16 cellular contexts compared by ENCODE assay signal in genomic region chr6:32689531-32690505, GRCh38. TPM values are rescaled to one million over a fixed set of nuclear protein-coding genes. Genes with fewer than 3 reads are reported as not detected.
DNase-seq lines count a peak whose midpoint lies in the region; ATAC-seq, FAIRE-seq and TF ChIP-seq lines count a peak whose summit lies in the region.
"Had no signal": no experiment of that assay in that cellular context is flagged by ENCODE, and none has a peak within 500 bp of the region (broad histone marks: within the 10 kb centered on the region; RNA-seq: fewer than 3 reads in every experiment).

No MANE protein-coding gene starts in this region.

- FAIRE-seq in GM12878 (lab: Jason Lieb, UNC) = peak; percentile 61

- H4K20me1 ChIP-seq in GM12878 (ENCODE audit: control insufficient read depth, insufficient read depth) = no peaks in the 10 kb centered on the region

- intact Hi-C loops in GM12878 (cut with micrococcal nuclease; ENCODE audit: unreplicated experiment) = loop anchor here (1.0 to 2.0 kb wide), 2 partner anchors 68 to 251 kb away; partner anchors contain the start of gene HLA-DRA

- POLR2A ChIA-PET in GM12878 (lab: Charles Lee) = interaction anchor here (0.7 to 6.4 kb wide), 17 partner anchors 22 to 259 kb away, joined by 3 to 130 read pairs (median 4); partner anchors contain the start of genes HLA-DQA1, HLA-DQB1, HLA-DRA and HLA-DRB1

- H3K9ac ChIP-seq in GM12878 (ENCODE audit: control insufficient read depth, insufficient read depth, low read length) = no peak overlapping the region

- no peaks in the 10 kb centered on the region for H3K36me3 ChIP-seq in GM12878 (ENCODE audit: control insufficient read depth in 2 of 2, insufficient read depth in 2 of 2, low read length in 1 of 2)
- H3K36me3 ChIP-seq: cardiac muscle cell, heart left ventricle, MG63 had no signal

- SMC1A ChIA-PET in GM12878 (lab: Charles Lee; ENCODE audit: uncharacterized antibody, unreplicated experiment) = interaction anchor here (0.7 to 8.6 kb wide), 28 partner anchors 11 to 275 kb away, joined by 3 to 154 read pairs (median 4); partner anchors contain the start of genes HLA-DQA1, HLA-DQB1, HLA-DRA and TAP2

- peak; percentile 53 for TF ChIP-seq POLR2A in GM12878 (IDR thresholded peaks at IDR 0.05; ENCODE audit: low read depth, low read length)

- H2AFZ ChIP-seq in GM12878 (ENCODE audit: control insufficient read depth, low read depth, low read length) = no peak overlapping the region

- CTCF ChIA-PET in GM12878 (lab: Yijun Ruan, JAX) = interaction anchor here (0.7 to 3.7 kb wide), 17 partner anchors 12 to 275 kb away, joined by 3 to 125 read pairs (median 5); partner anchors contain the start of gene HLA-DRA

- H3K27me3 ChIP-seq in GM12878 (replicated peaks in 1 of 2; ENCODE audit: control insufficient read depth in 2 of 2, insufficient read depth in 2 of 2, low read length in 1 of 2) = no peaks in the 10 kb centered on the region

- ATAC-seq in HG03175 (IDR thresholded peaks at IDR 0.05; ENCODE audit: unreplicated experiment) = peak; percentile 38
- peak; percentile 84 for ATAC-seq in GM12878
- no peak for ATAC-seq in HG02623 (IDR thresholded peaks at IDR 0.05; ENCODE audit: unreplicated experiment)
- ATAC-seq in HG03342 (IDR thresholded peaks at IDR 0.05; ENCODE audit: unreplicated experiment) = no peak
- ATAC-seq: activated CD8-positive, alpha-beta T cell treated with anti-CD3 and anti-CD28 coated beads, Interleukin-2, amount 10 ng/mL, durations not matched to agents 7 days and 5 days; left lobe of liver had no signal

- DNase-seq in GM13976 (ENCODE audit: low spot score) = peak; percentile 48
- DNase-seq in GM12878 (ENCODE audit: low read depth, low spot score) = peak; percentile 79
- DNase-seq in pons (ENCODE audit: low spot score) = peak; percentile 38
- DNase-seq in stimulated activated CD4-positive, alpha-beta T cell treated with anti-CD3 and anti-CD28 coated beads, Interleukin-4, amount 100 ng/mL, for 4 hours = no peak
- DNase-seq: activated CD8-positive, alpha-beta T cell treated with anti-CD3 and anti-CD28 coated beads, Interleukin-2, amount 10 ng/mL, durations not matched to agents 7 days and 5 days; Calu3; GOT3; heart left ventricle; MG63; NCI-H2171 treated with DMSO at 0.1 percent for 48 hours; substantia nigra had no signal

- peak overlapping the region; percentile 65 for H3K27ac ChIP-seq in GM12878 (ENCODE audit: control insufficient read depth, insufficient read depth)
- H3K27ac ChIP-seq: cardiac muscle cell had no signal

- no peaks in the 10 kb centered on the region for H3K9me3 ChIP-seq in GM12878 (replicated peaks; ENCODE audit: control insufficient read depth, insufficient read depth, low read length)
- H3K9me3 ChIP-seq: heart left ventricle, MG63 had no signal

- no peak for TF ChIP-seq RAD21 in GM12878 (IDR thresholded peaks at IDR 0.05; ENCODE audit: insufficient read depth, low read depth, low read length)

- RAD21 ChIA-PET in GM12878 (lab: Charles Lee; ENCODE audit: unreplicated experiment) = interaction anchor here (0.7 to 3.9 kb wide), 25 partner anchors 11 to 275 kb away, joined by 3 to 119 read pairs (median 4); partner anchors contain the start of genes HLA-DQA1, HLA-DQB1, HLA-DRA and HLA-DRB1

- peak in 1 of 2 experiments; percentile 28; a peak in 1 of 4 replicates for TF ChIP-seq EP300 in GM12878 (IDR thresholded peaks at IDR 0.05; ENCODE audit: borderline replicate concordance in 1 of 2, control insufficient read depth in 1 of 2, low read depth in 2 of 2, low read length in 2 of 2)

- H3K4me1 ChIP-seq in GM12878 (ENCODE audit: control insufficient read depth, insufficient read depth, low read length) = peaks cover 25% of the 10 kb centered on the region

- 0 out of 2 replicates have a peak, but pooled peaks cover 2% of the 10 kb centered on the region for H3K79me2 ChIP-seq in GM12878 (ENCODE audit: control insufficient read depth, insufficient read depth, low read length)

- TF ChIP-seq CTCF in GM13976 (IDR thresholded peaks at IDR 0.05; ENCODE audit: borderline replicate concordance, control extremely low read depth, extremely low read depth, insufficient read depth, missing control alignments) = no peak
- TF ChIP-seq CTCF in GM12878 (IDR thresholded peaks at IDR 0.05 in 2 of 3, conservative IDR thresholded peaks at IDR 0.05 in 1 of 3; ENCODE audit: control insufficient read depth in 2 of 3, extremely low read depth in 1 of 3, insufficient read depth in 1 of 3, low read depth in 3 of 3, low read length in 3 of 3) = no peak

- 2% methylated on average over 5 of the region's 5 CpGs for WGBS in GM12878 (ENCODE audit: insufficient coverage, insufficient replicate concordance, low lambda C conversion rate, missing lambda C conversion rate)

- H3K4me2 ChIP-seq in GM12878 (ENCODE audit: control insufficient read depth, insufficient read depth) = peak overlapping the region; percentile 40

- H3K4me3 ChIP-seq in GM12878 = 0 out of 2 replicates have a peak overlapping the region, but pooled peaks have one; percentile 14
- H3K4me3 ChIP-seq: cardiac muscle cell, heart left ventricle, MG63 had no signal

- in situ Hi-C loops in GM13976 (cut with MboI; ENCODE audit: low sequenced_read_pairs, unreplicated experiment) = no loop called here
- in situ Hi-C loops in GM12878 (cut with MboI) = no loop called here

- TSS peak; percentile 100 for BruUV-seq in GM12878 (replicated peaks; lab: Mats Ljungman, UMichigan)

TF ChIP-seq in GM12878, 131 proteins besides CTCF, POLR2A, EP300 and RAD21 (continues in another document):
- no peak; the same call in 1 of the 2 replicates for TF ChIP-seq SREBF1 (IDR thresholded peaks at IDR 0.05; ENCODE audit: low read length)
- TF ChIP-seq POLR2AphosphoS2 (IDR thresholded peaks at IDR 0.05; ENCODE audit: low read depth, low read length) = no peak

RNA-seq across cellular contexts. Expression of gene HLA-DQB1, which starts 23.4 kb away (rescaled TPM):
- total RNA-seq in GM12878 (2013; cell fraction: nucleolus; rRNA removed) = 33.4 and 35.5 TPM in 2 replicates
- total RNA-seq in GM12878 (2014; rRNA removed) (127 and 148 TPM in 2 replicates), GM12878 (2014; rRNA removed; fragmentation: Illumina TruSeq; extraction: Trizol) (70.6 and 77.7 TPM in 2 replicates), GM12878 (2021) (119 and 121 TPM in 2 replicates)
- polyA plus RNA-seq in GM12878 (2011; ENCODE audit: low read depth) = 59.9 TPM
- polyA plus RNA-seq in GM12878 (2011; rRNA removed) (253 and 403 TPM in 2 replicates), GM12878 (2014; fragmentation: Illumina TruSeq; extraction: Trizol) (46.4 and 73.9 TPM in 2 replicates), GM12878 (2014; fragmentation: Nextera tagmentation; extraction: Ambion mirVana) (10 to 100 TPM; 38.1 to 66.1 TPM), GM12878 (2014; rRNA removed) (106 and 112 TPM in 2 replicates), GM12878 (2016; fragmentation: Nextera tagmentation; extraction: Ambion mirVana) (10 to 100 TPM; 85.5 to 97.3 TPM)
- polyA plus RNA-seq in GM12878 (2011; cell fraction: cytosol; rRNA removed) = 441 and 443 TPM in 2 replicates
- 161 and 278 TPM in 2 replicates for polyA plus RNA-seq in GM12878 (2011; cell fraction: nucleus; rRNA removed)
- polyA plus RNA-seq in GM12878 (2012) = 229 and 247 TPM in 2 replicates
- polyA minus RNA-seq in GM12878 (2011; rRNA and poly(A)+ RNA removed) = 133 and 245 TPM in 2 replicates
- polyA minus RNA-seq in GM12878 (2011; cell fraction: cytosol; rRNA and poly(A)+ RNA removed) = 80.3 and 81.3 TPM in 2 replicates
- 64.9 and 68.1 TPM in 2 replicates for polyA minus RNA-seq in GM12878 (2011; cell fraction: nucleus; rRNA and poly(A)+ RNA removed)

RNA-seq across cellular contexts. Expression of gene HLA-DQA2, which starts 51.4 kb away (rescaled TPM):
- total RNA-seq in GM12878 (2013; cell fraction: nucleolus; rRNA removed) = 4.1 and 4.9 TPM in 2 replicates
- total RNA-seq in GM12878 (2014; rRNA removed) = 12.3 and 14.1 TPM in 2 replicates
- total RNA-seq in GM12878 (2014; rRNA removed; fragmentation: Illumina TruSeq; extraction: Trizol) = 14.3 and 15.4 TPM in 2 replicates
- total RNA-seq in GM12878 (2021) = 24.2 and 26.5 TPM in 2 replicates
- 0.70 TPM for polyA plus RNA-seq in GM12878 (2011; ENCODE audit: low read depth)
- polyA plus RNA-seq in GM12878 (2011; rRNA removed) = 22.5 and 25.2 TPM in 2 replicates
- 28.9 and 30.3 TPM in 2 replicates for polyA plus RNA-seq in GM12878 (2011; cell fraction: cytosol; rRNA removed)
- 7.4 and 18.0 TPM in 2 replicates for polyA plus RNA-seq in GM12878 (2011; cell fraction: nucleus; rRNA removed)
- polyA plus RNA-seq in GM12878 (2012) = 13.1 and 21.9 TPM in 2 replicates
- 8.9 and 9.1 TPM in 2 replicates for polyA plus RNA-seq in GM12878 (2014; fragmentation: Illumina TruSeq; extraction: Trizol)
- polyA plus RNA-seq in GM12878 (2014; fragmentation: Nextera tagmentation; extraction: Ambion mirVana) = 10 to 100 TPM; 17.2 to 21.8 TPM
- 19.9 and 26.4 TPM in 2 replicates for polyA plus RNA-seq in GM12878 (2014; rRNA removed)
- 10 to 100 TPM; 11.8 to 12.5 TPM for polyA plus RNA-seq in GM12878 (2016; fragmentation: Nextera tagmentation; extraction: Ambion mirVana)
- polyA minus RNA-seq in GM12878 (2011; rRNA and poly(A)+ RNA removed) = 15.4 and 17.5 TPM in 2 replicates
- 5.9 and 8.9 TPM in 2 replicates for polyA minus RNA-seq in GM12878 (2011; cell fraction: cytosol; rRNA and poly(A)+ RNA removed)
- polyA minus RNA-seq in GM12878 (2011; cell fraction: nucleus; rRNA and poly(A)+ RNA removed) = 2.7 and 2.9 TPM in 2 replicates
- total RNA-seq: activated CD8-positive, alpha-beta T cell treated with anti-CD3 and anti-CD28 coated beads, Interleukin-2, amount 10 ng/mL, durations not matched to agents 7 days and 5 days; cardiac muscle cell; left lobe of liver had no signal
- polyA plus RNA-seq: cardiac muscle cell, heart left ventricle had no signal

RNA-seq across cellular contexts. Expression of gene HLA-DQA1, which starts 52.6 kb away (rescaled TPM):
- 554 and 568 TPM in 2 replicates for total RNA-seq in GM12878 (2013; cell fraction: nucleolus; rRNA removed)
- total RNA-seq in GM12878 (2014; rRNA removed) (395 and 433 TPM in 2 replicates), GM12878 (2014; rRNA removed; fragmentation: Illumina TruSeq; extraction: Trizol) (498 and 529 TPM in 2 replicates), GM12878 (2021) (664 and 712 TPM in 2 replicates)
- polyA plus RNA-seq in GM12878 (2011; ENCODE audit: low read depth) = 695 TPM
- polyA plus RNA-seq in GM12878 (2011; rRNA removed) (1,353 and 1,769 TPM in 2 replicates), GM12878 (2014; fragmentation: Illumina TruSeq; extraction: Trizol) (792 and 799 TPM in 2 replicates), GM12878 (2014; fragmentation: Nextera tagmentation; extraction: Ambion mirVana) (100 to 1,000 TPM; 327 to 423 TPM), GM12878 (2014; rRNA removed) (515 and 552 TPM in 2 replicates), GM12878 (2016; fragmentation: Nextera tagmentation; extraction: Ambion mirVana) (100 to 1,000 TPM; 289 to 291 TPM)
- polyA plus RNA-seq in GM12878 (2011; cell fraction: cytosol; rRNA removed) = 1,120 and 1,165 TPM in 2 replicates
- 377 and 747 TPM in 2 replicates for polyA plus RNA-seq in GM12878 (2011; cell fraction: nucleus; rRNA removed)
- 836 and 943 TPM in 2 replicates for polyA plus RNA-seq in GM12878 (2012)
- 1,376 and 1,606 TPM in 2 replicates for polyA minus RNA-seq in GM12878 (2011; rRNA and poly(A)+ RNA removed)
- polyA minus RNA-seq in GM12878 (2011; cell fraction: cytosol; rRNA and poly(A)+ RNA removed) = 271 and 297 TPM in 2 replicates
- 136 and 138 TPM in 2 replicates for polyA minus RNA-seq in GM12878 (2011; cell fraction: nucleus; rRNA and poly(A)+ RNA removed)
- total RNA-seq: cardiac muscle cell had no signal
- polyA plus RNA-seq: cardiac muscle cell had no signal

Comparison
In these comparisons a context has a peak if more than half of its experiments do, and no peak if none do; other contexts are left out.
1. DNase-seq: peak in GM13976 (single experiment), GM12878 (single experiment) and pons (single experiment); none in stimulated activated CD4-positive, alpha-beta T cell treated with anti-CD3 and anti-CD28 coated beads, Interleukin-4, amount 100 ng/mL, for 4 hours (0 of 2).
2. ATAC-seq: peak in HG03175 (single experiment) and GM12878 (single experiment); none in HG02623 (single experiment) and HG03342 (single experiment).